Comparison of ENCODE assay signal across 18 cellular contexts in genomic region chr17:4003131-4003500, GRCh38. TPM values are rescaled to one million over a fixed set of nuclear protein-coding genes. Genes with fewer than 3 reads are reported as not detected.
DNase-seq lines count a peak whose midpoint lies in the region; ATAC-seq and TF ChIP-seq lines count a peak whose summit lies in the region.
"Had no signal": no experiment of that assay in that cellular context is flagged by ENCODE, and none has a peak within 500 bp of the region (broad histone marks: within the 10 kb centered on the region; RNA-seq: fewer than 3 reads in every experiment).

No MANE protein-coding gene starts in this region.

- H3K27ac ChIP-seq in BLaER1: no peak overlapping the region
- peak overlapping the region in 2 of 4 donors; percentile 72 to 78 for H3K27ac ChIP-seq in Peyer's patch
- H3K27ac ChIP-seq: dorsolateral prefrontal cortex, KMS-11, SJCRH30 had no signal

- H3K4me3 ChIP-seq in BLaER1: no peak overlapping the region
- no peak overlapping the region for H3K4me3 ChIP-seq in Peyer's patch
- H3K4me3 ChIP-seq: dorsolateral prefrontal cortex, gastrocnemius medialis, left lung, SJCRH30 had no signal

- H3K4me2 ChIP-seq in BLaER1: peak overlapping the region; percentile 96
- H3K4me2 ChIP-seq: KMS-11 had no signal

- peaks cover 31% of the 10 kb centered on the region for H4K20me1 ChIP-seq in BLaER1

- H3K4me1 ChIP-seq in BLaER1 (peaks cover 64% of the 10 kb centered on the region), Peyer's patch (peaks cover 0 to 25% (median 9%) of the 10 kb centered on the region in 4 donors)
- H3K4me1 ChIP-seq: SJCRH30 had no signal

- H3K27me3 ChIP-seq in BLaER1 (no peaks in the 10 kb centered on the region), Peyer's patch (no peaks in the 10 kb centered on the region)
- H3K27me3 ChIP-seq: left lung, SJCRH30 had no signal

- ATAC-seq in sciatic nerve: no peak
- no peak for ATAC-seq in GM18520 (IDR thresholded peaks at IDR 0.05; ENCODE audit: unreplicated experiment)
- no peak; the same call in 2 of the 3 replicates for ATAC-seq in SK-N-SH treated with all-trans-retinoic acid at 6 μM for 48 hours
- no peak for ATAC-seq in HG02798 (IDR thresholded peaks at IDR 0.05; ENCODE audit: poor library complexity, unreplicated experiment)
- ATAC-seq: activated naive CD8-positive, alpha-beta T cell treated with anti-CD3 and anti-CD28 coated beads, Interleukin-2, amount 50 U/mL, for 24 hours; left lung had no signal

- no peak for TF ChIP-seq CTCF in Peyer's patch (IDR thresholded peaks at IDR 0.05)

- DNase-seq in Peyer's patch: peak; percentile 25 to 56 (median 52)
- peak; percentile 55 for DNase-seq in islet precursor cell
- DNase-seq in sciatic nerve (ENCODE audit: low spot score): peak; percentile 52
- DNase-seq in activated CD4-positive, alpha-beta T cell treated with anti-CD3 and anti-CD28 coated beads for 48 hours: no peak
- DNase-seq: activated CD8-positive, alpha-beta memory T cell treated with anti-CD3 and anti-CD28 coated beads for 24 hours; activated naive CD8-positive, alpha-beta T cell treated with anti-CD3 and anti-CD28 coated beads, Interleukin-2, amount 50 U/mL, for 24 hours; gastrocnemius medialis; left lung; NCI-H1048; NCI-H2081 treated with DMSO at 0.1 percent for 48 hours; NCI-H524 treated with DMSO at 0.1 percent for 48 hours; SJCRH30 had no signal

- H3K9me3 ChIP-seq in BLaER1 (no peaks in the 10 kb centered on the region), Peyer's patch (no peaks in the 10 kb centered on the region)
- H3K9me3 ChIP-seq: gastrocnemius medialis, left lung, SJCRH30 had no signal

- H3K36me3 ChIP-seq in BLaER1: no peaks in the 10 kb centered on the region
- H3K36me3 ChIP-seq in Peyer's patch: peaks cover 0 to 30% (median 0%) of the 10 kb centered on the region in 3 donors
- H3K36me3 ChIP-seq: SJCRH30 had no signal

- H3K9ac ChIP-seq in BLaER1: 0 out of 2 replicates have a peak overlapping the region, but pooled peaks have one; percentile 24
- H3K9ac ChIP-seq: KMS-11 had no signal

- intact Hi-C loops in sciatic nerve (cut with DNase I): no loop called here

- no peak for TF ChIP-seq POLR2A in Peyer's patch (IDR thresholded peaks at IDR 0.05)

TF ChIP-seq in SK-N-SH treated with all-trans-retinoic acid at 6 μM for 48 hours, 23 proteins besides CTCF, POLR2A, EP300 and RAD21:
- TF ChIP-seq TOX (CRISPR knock-in tag; IDR thresholded peaks at IDR 0.05; ENCODE audit: borderline replicate concordance): no peak
- no peak for TF ChIP-seq ARNTL (CRISPR knock-in tag; IDR thresholded peaks at IDR 0.05; ENCODE audit: borderline replicate concordance, low read depth)
- no peak for TF ChIP-seq TCF4 (CRISPR knock-in tag; IDR thresholded peaks at IDR 0.05; ENCODE audit: borderline replicate concordance)
- TF ChIP-seq ISL1 (CRISPR knock-in tag; IDR thresholded peaks at IDR 0.05): no peak
- TF ChIP-seq POU6F1 (CRISPR knock-in tag; IDR thresholded peaks at IDR 0.05; ENCODE audit: borderline replicate concordance, low read depth): no peak
- TF ChIP-seq PATZ1 (CRISPR knock-in tag; IDR thresholded peaks at IDR 0.05; ENCODE audit: borderline replicate concordance): no peak
- no peak for TF ChIP-seq ZFP3 (CRISPR knock-in tag; IDR thresholded peaks at IDR 0.05)
- no peak for TF ChIP-seq ZNF70 (CRISPR knock-in tag; IDR thresholded peaks at IDR 0.05)
- no peak for TF ChIP-seq CSDC2 (CRISPR knock-in tag; IDR thresholded peaks at IDR 0.05)
- no peak for TF ChIP-seq OSR1 (CRISPR knock-in tag; IDR thresholded peaks at IDR 0.05)
- TF ChIP-seq PPARA (CRISPR knock-in tag; IDR thresholded peaks at IDR 0.05; ENCODE audit: borderline replicate concordance): no peak
- no peak for TF ChIP-seq CREB5 (CRISPR knock-in tag; IDR thresholded peaks at IDR 0.05; ENCODE audit: low read depth)

RNA-seq across cellular contexts. Expression of gene ATP2A3, which starts 38.9 kb away (rescaled TPM):
- total RNA-seq in Peyer's patch (100 to 1,000 TPM in 2 of 4 donors, 10 to 100 TPM in 2; 78.6 to 231 (median 112) TPM), sciatic nerve (13.8 TPM)
